ENCODE assay signal across 8 cellular contexts in the genomic region with DNA sequence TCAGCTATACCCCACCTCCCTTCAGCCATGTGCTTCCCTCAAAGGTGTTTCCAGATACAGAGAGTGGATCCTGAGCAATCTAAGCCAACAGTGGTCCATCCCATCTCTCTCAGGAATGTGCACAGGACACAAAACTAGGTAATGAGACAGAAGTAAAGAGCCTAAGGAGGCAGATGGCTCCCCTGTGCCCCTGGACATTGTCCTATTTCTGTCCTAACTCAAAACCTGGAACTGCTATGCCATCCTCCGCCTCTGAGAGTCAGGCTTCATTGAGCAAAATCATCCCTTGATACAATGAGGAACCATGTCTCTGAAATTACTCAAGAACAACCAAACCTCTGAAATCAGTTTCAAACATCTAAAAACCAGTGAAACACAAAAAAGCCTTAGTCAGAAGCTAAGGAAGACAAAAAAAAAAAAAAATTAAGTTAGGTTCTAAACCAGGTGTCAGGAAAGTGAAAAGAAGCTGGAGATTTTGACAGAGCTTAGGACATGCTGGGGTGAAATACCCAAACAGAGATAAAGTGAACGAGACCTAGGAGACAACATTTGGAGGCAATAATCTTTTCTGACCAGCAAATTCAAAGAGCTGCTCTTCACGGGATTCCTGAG.
DNase-seq lines count a peak whose midpoint lies in the region; ATAC-seq, FAIRE-seq and TF ChIP-seq lines count a peak whose summit lies in the region.

No MANE protein-coding gene starts in this region.

- FAIRE-seq in pancreas (lab: Jason Lieb, UNC) = no peak

- no peak overlapping the region for H3K18ac ChIP-seq in H9 (ENCODE audit: insufficient read length, low read depth, low read length)

- no peak overlapping the region for H3K4me2 ChIP-seq in H9 (ENCODE audit: insufficient read depth, insufficient read length, low read length)

- no peak overlapping the region for H3K9ac ChIP-seq in H9 (ENCODE audit: extremely low read depth, insufficient read length, low read length)

- H3K9me3 ChIP-seq in H9 (ENCODE audit: control insufficient read depth, low read depth, low read length) (no peaks in the 10 kb centered on the region), breast epithelium (no peaks in the 10 kb centered on the region), pancreas (no peaks in the 10 kb centered on the region)

- H3K27me3 Mint-ChIP-seq in H9 (ENCODE audit: low read depth) = no peaks in the 10 kb centered on the region

- H2BK120ac ChIP-seq in H9 (ENCODE audit: low read depth, low read length, poor library complexity, severe bottlenecking) = no peak overlapping the region

- no peak overlapping the region for H3K27ac ChIP-seq in H9 (ENCODE audit: insufficient read length, low read depth, low read length)
- H3K27ac ChIP-seq in breast epithelium = peak overlapping the region; percentile 65 to 93
- H3K27ac ChIP-seq in pancreas = peak overlapping the region; percentile 66 to 91 (median 78)

- intact Hi-C loops in breast epithelium (cut with DNase I; ENCODE audit: low total_unique reads) (loop anchor here (10.0 kb wide), 1 partner anchor 52 kb away; no protein-coding TSS in a partner anchor), pancreas (cut with DNase I) (no loop called here)

- H4K5ac ChIP-seq in H9 (ENCODE audit: insufficient read length, low read depth, low read length) = no peak overlapping the region

- H3K4ac ChIP-seq in H9 (ENCODE audit: low read depth, low read length) = no peak overlapping the region

- H2BK12ac ChIP-seq in H9 (ENCODE audit: insufficient read length, low read depth, low read length) = no peak overlapping the region

- no peaks in the 10 kb centered on the region for H3K36me3 Mint-ChIP-seq in H9 (ENCODE audit: insufficient read depth in 1 of 3, low read depth in 3 of 3)

- H4K91ac ChIP-seq in H9 (ENCODE audit: insufficient read length, low read depth, low read length) = no peak overlapping the region

- no peak overlapping the region for H2BK20ac ChIP-seq in H9 (ENCODE audit: low read depth, low read length, poor library complexity, severe bottlenecking)

- H3K9me3 Mint-ChIP-seq in H9 = no peaks in the 10 kb centered on the region

- no peak overlapping the region for H3K4me3 Mint-ChIP-seq in H9

- H3K4me1 Mint-ChIP-seq in H9 = peaks cover 21 to 33% of the 10 kb centered on the region in 2 experiments

- no peaks in the 10 kb centered on the region for H3K79me2 ChIP-seq in H9 (ENCODE audit: insufficient read depth, low read length)

- no peak overlapping the region for H4K8ac ChIP-seq in H9 (replicated peaks; ENCODE audit: insufficient read length, low read depth, low read length)

- H3K27me3 ChIP-seq in H9 (ENCODE audit: insufficient read depth, low read length) (no peaks in the 10 kb centered on the region), breast epithelium (no peaks in the 10 kb centered on the region), pancreas (no peaks in the 10 kb centered on the region)

- H3K56ac ChIP-seq in H9 (ENCODE audit: insufficient read length, low read depth, low read length) = no peak overlapping the region

- H3K4me1 ChIP-seq in H9 (ENCODE audit: insufficient read depth, low read length) = no peaks in the 10 kb centered on the region
- H3K4me1 ChIP-seq in breast epithelium = peaks cover 2 to 9% of the 10 kb centered on the region in 2 donors
- H3K4me1 ChIP-seq in pancreas = peaks cover 45 to 51% (median 46%) of the 10 kb centered on the region in 3 donors

- no peak overlapping the region for H2AFZ ChIP-seq in H9 (ENCODE audit: low read length)

- H3K27ac Mint-ChIP-seq in H9 = no peak overlapping the region

- H3K4me3 ChIP-seq in breast epithelium (no peak overlapping the region), pancreas (peak overlapping the region in 2 of 4 donors; percentile 6 to 25)

- peak; percentile 62 for ATAC-seq in activated CD4-positive, CD25-positive, alpha-beta regulatory T cell treated with anti-CD3 and anti-CD28 coated beads, Interleukin-2, amount 50 U/mL, for 24 hours
- ATAC-seq in pancreas = peak; percentile 44 to 70 (median 50)

- H3K23ac ChIP-seq in H9 (ENCODE audit: insufficient read length, low read depth, low read length) = no peak overlapping the region

- TF ChIP-seq CTCF in H9 (conservative IDR thresholded peaks at IDR 0.05) (peak; percentile 17; the same call in 1 of the 3 replicates), breast epithelium (IDR thresholded peaks at IDR 0.05) (peak in 1 of 3 donors; percentile 41), pancreas (IDR thresholded peaks at IDR 0.05) (peak in 2 of 4 donors; percentile 19 to 21)

- H3K79me1 ChIP-seq in H9 (ENCODE audit: insufficient read depth, low read depth, low read length, poor library complexity, severe bottlenecking) = no peaks in the 10 kb centered on the region

- H3K14ac ChIP-seq in H9 (ENCODE audit: insufficient read depth, low read length) = no peak overlapping the region

- H3K36me3 ChIP-seq in breast epithelium = no peaks in the 10 kb centered on the region
- no peaks in the 10 kb centered on the region for H3K36me3 ChIP-seq in pancreas

- no peaks in the 10 kb centered on the region for H3K23me2 ChIP-seq in H9 (ENCODE audit: insufficient read length, low read depth, low read length, poor library complexity, severe bottlenecking)

- no peak for DNase-seq in activated CD4-positive, CD25-positive, alpha-beta regulatory T cell (lab: John Stamatoyannopoulos, UW)
- DNase-seq in H9 = no peak
- peak; percentile 80 for DNase-seq in MV-4-11 (lab: John Stamatoyannopoulos, UW)
- DNase-seq in breast epithelium (ENCODE audit: low spot score in 2 of 2) = no peak
- DNase-seq in pancreas = peak in 2 of 6 donors; percentile 14 to 28
- no peak for DNase-seq in DMS114 treated with DMSO at 0.1 percent for 48 hours (lab: John Stamatoyannopoulos, UW; ENCODE audit: unreplicated experiment)
- DNase-seq in NCI-H146 (lab: John Stamatoyannopoulos, UW) = no peak

- H2BK5ac ChIP-seq in H9 (ENCODE audit: insufficient read length, low read length) = no peak overlapping the region

- H3T11ph ChIP-seq in H9 (ENCODE audit: low read length) = no peak overlapping the region

- no CpG with 5 or more reads among the region's 3 CpGs for WGBS in H9 (ENCODE audit: extremely low coverage, insufficient read length, low lambda C conversion rate)
- 43 to 47% methylated on average over 3 of the region's 3 CpGs for WGBS in pancreas, 2 donors

- no peaks in the 10 kb centered on the region for H4K20me1 ChIP-seq in H9 (ENCODE audit: control insufficient read depth, insufficient read depth, insufficient read length)

- no peak for TF ChIP-seq POLR2A in breast epithelium (IDR thresholded peaks at IDR 0.05)

- H2BK15ac ChIP-seq in H9 (ENCODE audit: low read depth, low read length) = no peak overlapping the region

- no peak overlapping the region for H2AK5ac ChIP-seq in H9 (ENCODE audit: insufficient read length, low read length)
